Comparison of ENCODE assay signal across 8 cellular contexts in genomic region chr12:132127041-132127440, GRCh38.
"Had no signal": no experiment of that assay in that cellular context is flagged by ENCODE, and none has a peak within 500 bp of the region (broad histone marks: within the 10 kb centered on the region; RNA-seq: fewer than 3 reads in every experiment).

No MANE protein-coding gene starts in this region.

- H3K27ac Mint-ChIP-seq: GM23338, H9, HFFc6 had no signal

- H3K27ac ChIP-seq: GM23248 had no signal

- H3K9me3 Mint-ChIP-seq: HFFc6 had no signal

- H3K4me3 ChIP-seq: GM23248, GM23338, HAP-1 had no signal

- ATAC-seq: GM23338, HCT116 had no signal

- H3K4me1 Mint-ChIP-seq: GM23338, H9 had no signal

- H3K4me3 Mint-ChIP-seq: GM23338, H9, HFFc6 had no signal

- H3K4me1 ChIP-seq: HAP-1 had no signal

- DNase-seq: GM23248, GOT3, H9, HCEC 1CT, HFFc6 had no signal
